Comparison of ENCODE assay signal across 11 cellular contexts in the genomic region with DNA sequence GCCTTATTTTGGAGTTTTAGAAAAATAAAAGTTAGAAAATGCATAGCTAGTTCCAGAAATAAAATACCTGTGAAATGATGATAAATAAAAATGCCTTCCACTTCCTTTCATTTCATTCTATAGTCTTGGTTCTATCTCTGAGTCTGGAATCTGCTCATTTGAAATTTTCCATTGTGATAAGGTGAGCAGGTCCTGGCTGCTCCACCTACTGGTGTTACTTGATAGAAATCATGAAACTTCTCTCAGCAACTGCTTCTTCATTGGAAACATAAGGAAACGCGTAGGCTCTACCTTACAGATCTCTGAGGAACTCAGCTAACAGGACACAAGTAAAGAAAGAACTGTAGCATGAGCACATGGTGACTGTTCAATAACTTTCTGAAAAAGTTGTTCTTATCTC.
DNase-seq lines count a peak whose midpoint lies in the region; ATAC-seq and TF ChIP-seq lines count a peak whose summit lies in the region.
"Had no signal": no experiment of that assay in that cellular context is flagged by ENCODE, and none has a peak within 500 bp of the region (broad histone marks: within the 10 kb centered on the region; RNA-seq: fewer than 3 reads in every experiment).

No MANE protein-coding gene starts in this region.

- ATAC-seq in activated CD4-positive, CD25-positive, alpha-beta regulatory T cell treated with anti-CD3 and anti-CD28 coated beads, Interleukin-2, amount 50 U/mL, for 24 hours, result no peak
- ATAC-seq: activated naive CD8-positive, alpha-beta T cell treated with anti-CD3 and anti-CD28 coated beads, Interleukin-2, amount 50 U/mL, for 24 hours; mucosa of descending colon; T-cell had no signal

- H3K9me3 ChIP-seq in BE2C (no peaks in the 10 kb centered on the region), esophagus muscularis mucosa (no peaks in the 10 kb centered on the region)
- H3K9me3 ChIP-seq: mucosa of descending colon had no signal

- H3K27me3 ChIP-seq in BE2C (no peaks in the 10 kb centered on the region), H7 (ENCODE audit: control insufficient read depth, insufficient read depth, low read length) (no peaks in the 10 kb centered on the region), esophagus muscularis mucosa (no peaks in the 10 kb centered on the region)

- intact Hi-C loops in esophagus muscularis mucosa (cut with DNase I), result no loop called here

- H3K4me1 ChIP-seq in BE2C (no peaks in the 10 kb centered on the region), esophagus muscularis mucosa (no peaks in the 10 kb centered on the region)

- H3K36me3 ChIP-seq in BE2C (no peaks in the 10 kb centered on the region), H7 (replicated peaks; ENCODE audit: control insufficient read depth, insufficient read depth, low read length) (no peaks in the 10 kb centered on the region), esophagus muscularis mucosa (no peaks in the 10 kb centered on the region)

- peak; percentile 53 for TF ChIP-seq CTCF in BE2C (IDR thresholded peaks at IDR 0.05; ENCODE audit: low read depth, low read length)
- TF ChIP-seq CTCF in esophagus muscularis mucosa (IDR thresholded peaks at IDR 0.05), result peak in 1 of 3 experiments; percentile 10

- TF ChIP-seq EP300 in esophagus muscularis mucosa (IDR thresholded peaks at IDR 0.05), result no peak

- WGBS in esophagus muscularis mucosa, result 63% methylated on average over 2 of the region's 2 CpGs

- H3K4me3 ChIP-seq in BE2C (ENCODE audit: low read depth, low read length) (no peak overlapping the region), H7 (ENCODE audit: insufficient read depth, low read depth, low read length) (no peak overlapping the region), esophagus muscularis mucosa (no peak overlapping the region)
- H3K4me3 ChIP-seq: mucosa of descending colon had no signal

- no peak overlapping the region for H3K27ac ChIP-seq in esophagus muscularis mucosa (replicated peaks in 1 of 4)

- DNase-seq in BE2C (no peak), H7 (peak; percentile 21), RPMI7951 (ENCODE audit: low read depth) (peak; percentile 12), iris pigment epithelial cell (ENCODE audit: low read depth) (peak; percentile 4), mucosa of gallbladder (ENCODE audit: low spot score) (no peak), esophagus muscularis mucosa (ENCODE audit: extremely low spot score) (no peak), midbrain (lab: John Stamatoyannopoulos, UW) (no peak)
- DNase-seq: activated naive CD8-positive, alpha-beta T cell treated with anti-CD3 and anti-CD28 coated beads, Interleukin-2, amount 50 U/mL, for 24 hours; T-cell had no signal

- no peak for TF ChIP-seq POLR2A in esophagus muscularis mucosa (IDR thresholded peaks at IDR 0.05; ENCODE audit: low read depth)

Comparison
In these comparisons a context has a peak if more than half of its experiments do, and no peak if none do; other contexts are left out.
1. DNase-seq: peak in H7 (single experiment), RPMI7951 (single experiment) and iris pigment epithelial cell (single experiment); none in BE2C (single experiment), mucosa of gallbladder (single experiment), esophagus muscularis mucosa (single experiment) and midbrain (single experiment).